ENCODE assay signal across 13 cellular contexts in genomic region chr19:3725640-3726310, GRCh38. TPM values are rescaled to one million over a fixed set of nuclear protein-coding genes. Genes with fewer than 3 reads are reported as not detected.
A peak's percentile ranks its signal among the peaks of the same experiment; 100 is the strongest.
DNase-seq lines count a peak whose midpoint lies in the region; TF ChIP-seq lines count a peak whose summit lies in the region.
"Had no signal": no experiment of that assay in that cellular context is flagged by ENCODE, and none has a peak within 500 bp of the region (broad histone marks: within the 10 kb centered on the region; RNA-seq: fewer than 3 reads in every experiment).

No MANE protein-coding gene starts in this region.

- H3K4me1 ChIP-seq in duodenal mucosa (ENCODE audit: control insufficient read depth in 1 of 2, insufficient read depth in 2 of 2, low read length in 2 of 2) (peaks cover 12 to 27% of the 10 kb centered on the region in 2 donors), Karpas-422 (ENCODE audit: low read length) (no peaks in the 10 kb centered on the region)

- H3K9ac ChIP-seq in duodenal mucosa (ENCODE audit: low read depth in 1 of 2, low read length in 2 of 2): no peak overlapping the region
- H3K9ac ChIP-seq in Karpas-422 (ENCODE audit: low read length): no peak overlapping the region

- no peak for TF ChIP-seq CTCF in GM13976 (IDR thresholded peaks at IDR 0.05; ENCODE audit: borderline replicate concordance, control extremely low read depth, extremely low read depth, insufficient read depth, missing control alignments)

- no peak overlapping the region for H3K4me2 ChIP-seq in Karpas-422 (ENCODE audit: low read depth, low read length, poor library complexity, severe bottlenecking)

- no peaks in the 10 kb centered on the region for H4K20me1 ChIP-seq in Karpas-422 (ENCODE audit: insufficient read depth, low read depth, low read length)

- H3K27me3 ChIP-seq in duodenal mucosa (ENCODE audit: control insufficient read depth in 1 of 2, insufficient read depth in 2 of 2, low read length in 2 of 2) (no peaks in the 10 kb centered on the region), Karpas-422 (ENCODE audit: low read length) (no peaks in the 10 kb centered on the region)

- in situ Hi-C loops in GM13976 (cut with MboI; ENCODE audit: low sequenced_read_pairs, unreplicated experiment): no loop called here

- H3K36me3 ChIP-seq in duodenal mucosa (ENCODE audit: control insufficient read depth in 1 of 2, insufficient read depth in 2 of 2, low read length in 2 of 2) (peaks cover 0 to 13% of the 10 kb centered on the region in 2 donors), Karpas-422 (ENCODE audit: insufficient read depth, low read length) (no peaks in the 10 kb centered on the region)
- H3K36me3 ChIP-seq: right atrium auricular region had no signal

- H3K9me3 ChIP-seq in duodenal mucosa (ENCODE audit: control insufficient read depth in 1 of 2, low read length in 2 of 2): no peaks in the 10 kb centered on the region
- no peaks in the 10 kb centered on the region for H3K9me3 ChIP-seq in Karpas-422 (ENCODE audit: low read length)
- H3K9me3 ChIP-seq: right atrium auricular region had no signal

- H3K27ac ChIP-seq in duodenal mucosa (ENCODE audit: low read depth, low read length) (peak overlapping the region; percentile 2), Karpas-422 (ENCODE audit: low read length) (no peak overlapping the region)
- H3K27ac ChIP-seq: right atrium auricular region had no signal

- H3K4me3 ChIP-seq in duodenal mucosa (ENCODE audit: low read depth in 1 of 2, low read length in 2 of 2) (peak overlapping the region in 1 of 2 donors; percentile 36), Karpas-422 (ENCODE audit: low read length) (no peak overlapping the region)
- H3K4me3 ChIP-seq: right atrium auricular region had no signal

- H3K9me2 ChIP-seq in Karpas-422 (replicated peaks; ENCODE audit: insufficient read depth, low read length): no peaks in the 10 kb centered on the region

- no peak overlapping the region for H2AFZ ChIP-seq in Karpas-422 (ENCODE audit: low read length)

- DNase-seq in DMS79 treated with DMSO at 0.1 percent for 48 hours (lab: John Stamatoyannopoulos, UW) (peak; percentile 7), DMS79 (lab: John Stamatoyannopoulos, UW) (no peak), NCI-H345 treated with DMSO at 0.1 percent for 48 hours (lab: John Stamatoyannopoulos, UW; ENCODE audit: unreplicated experiment) (peak; percentile 54), retina (peak; percentile 36), Karpas-422 (no peak), KG1 (lab: John Stamatoyannopoulos, UW) (no peak), GM13976 (ENCODE audit: low spot score) (no peak)
- DNase-seq: activated T-cell treated with anti-CD3 and anti-CD28 coated beads, Interleukin-2, amount 50 U/mL, for 4 hours; foreskin fibroblast; NCI-H1930 had no signal

- no peaks in the 10 kb centered on the region for H3K79me2 ChIP-seq in Karpas-422 (ENCODE audit: low read length)

RNA-seq across cellular contexts. Expression of gene TJP3, which starts 17.6 kb away (rescaled TPM):
- total RNA-seq in Karpas-422 (2014; rRNA removed; shearing (Covaris generic); ENCODE audit: low replicate concordance): not detected in 2 replicates

RNA-seq across cellular contexts. Expression of gene PIP5K1C, which starts 25.5 kb away (rescaled TPM):
- 4.2 and 4.4 TPM in 2 replicates for total RNA-seq in Karpas-422 (2014; rRNA removed; shearing (Covaris generic); ENCODE audit: low replicate concordance)

RNA-seq across cellular contexts. Expression of gene APBA3, which starts 35.7 kb away (rescaled TPM):
- 14.7 and 55.0 TPM in 2 replicates for total RNA-seq in Karpas-422 (2014; rRNA removed; shearing (Covaris generic); ENCODE audit: low replicate concordance)

RNA-seq across cellular contexts. Expression of gene MRPL54, which starts 36.7 kb away (rescaled TPM):
- total RNA-seq in Karpas-422 (2014; rRNA removed; shearing (Covaris generic); ENCODE audit: low replicate concordance): 44.2 and 76.7 TPM in 2 replicates

RNA-seq across cellular contexts. Expression of gene RAX2, which starts 46.3 kb away (rescaled TPM):
- not detected in 2 replicates for total RNA-seq in Karpas-422 (2014; rRNA removed; shearing (Covaris generic); ENCODE audit: low replicate concordance)
- total RNA-seq: activated T-cell treated with anti-CD3 and anti-CD28 coated beads, Interleukin-2, amount 50 U/mL, for 4 hours; liver; right atrium auricular region had no signal

Comparison
In these comparisons a context has a peak if more than half of its experiments do, and no peak if none do; other contexts are left out.
1. DNase-seq: peak in DMS79 treated with DMSO at 0.1 percent for 48 hours (single experiment), NCI-H345 treated with DMSO at 0.1 percent for 48 hours (single experiment) and retina (single experiment); none in DMS79 (single experiment), Karpas-422 (single experiment), KG1 (single experiment) and GM13976 (single experiment).